Comparison of ENCODE assay signal across 24 cellular contexts in genomic region chr17:30360396-30360795, GRCh38. TPM values are rescaled to one million over a fixed set of nuclear protein-coding genes. Genes with fewer than 3 reads are reported as not detected.
A peak's percentile ranks its signal among the peaks of the same experiment; 100 is the strongest.
DNase-seq lines count a peak whose midpoint lies in the region; ATAC-seq and TF ChIP-seq lines count a peak whose summit lies in the region.
"Had no signal": no experiment of that assay in that cellular context is flagged by ENCODE, and none has a peak within 500 bp of the region (broad histone marks: within the 10 kb centered on the region; RNA-seq: fewer than 3 reads in every experiment).

No MANE protein-coding gene starts in this region.

- no peaks in the 10 kb centered on the region for H3K36me3 ChIP-seq in upper lobe of left lung
- H3K36me3 ChIP-seq: Peyer's patch had no signal

- no peak overlapping the region for H3K4me3 Mint-ChIP-seq in natural killer cell treated with Interleukin-12 subunit alpha and Interleukin-12 subunit beta and Interleukin-15 and Interleukin-18, amount 100 ng/mL, for 72 hours
- H3K4me3 Mint-ChIP-seq in natural killer cell, result no peak overlapping the region
- H3K4me3 Mint-ChIP-seq: B cell; CD4-positive, alpha-beta T cell had no signal

- intact Hi-C loops in natural killer cell (cut with micrococcal nuclease), result loop anchor here (10.0 kb wide), 1 partner anchor 146 kb away; no protein-coding TSS in a partner anchor

- H3K27ac ChIP-seq in upper lobe of left lung, result peak overlapping the region in 3 of 4 donors; percentile 8 to 74 (median 31)
- H3K27ac ChIP-seq: Peyer's patch, SK-N-MC had no signal

- peaks cover 5% of the 10 kb centered on the region for H3K9me3 Mint-ChIP-seq in natural killer cell treated with Interleukin-12 subunit alpha and Interleukin-12 subunit beta and Interleukin-15 and Interleukin-18, amount 100 ng/mL, for 72 hours
- peaks cover 3% of the 10 kb centered on the region in 2 donors for H3K9me3 Mint-ChIP-seq in natural killer cell
- H3K9me3 Mint-ChIP-seq in activated naive CD4-positive, alpha-beta T cell treated with anti-CD3 and anti-CD28 coated beads, Interleukin-2, amount 50 U/mL, for 72 hours, result peaks cover 9 to 24% of the 10 kb centered on the region in 2 donors

- H3K27ac Mint-ChIP-seq in natural killer cell treated with Interleukin-12 subunit alpha and Interleukin-12 subunit beta and Interleukin-15 and Interleukin-18, amount 100 ng/mL, for 72 hours, result peak overlapping the region; percentile 0 to 4
- H3K27ac Mint-ChIP-seq in natural killer cell, result no peak overlapping the region
- no peak overlapping the region for H3K27ac Mint-ChIP-seq in activated naive CD4-positive, alpha-beta T cell treated with anti-CD3 and anti-CD28 coated beads, Interleukin-2, amount 50 U/mL, for 72 hours
- H3K27ac Mint-ChIP-seq: B cell; CD4-positive, alpha-beta T cell had no signal

- ATAC-seq in natural killer cell treated with Interleukin-12 subunit alpha and Interleukin-12 subunit beta and Interleukin-15 and Interleukin-18, amount 100 ng/mL, for 72 hours, result no peak
- ATAC-seq in natural killer cell, result no peak
- no peak for ATAC-seq in upper lobe of left lung (ENCODE audit: low FRiP score in 2 of 2)
- no peak for ATAC-seq in activated naive CD4-positive, alpha-beta T cell treated with anti-CD3 and anti-CD28 coated beads, Interleukin-2, amount 50 U/mL, for 72 hours
- no peak for ATAC-seq in HG02852 (IDR thresholded peaks at IDR 0.05; ENCODE audit: unreplicated experiment)
- ATAC-seq: HepG2, Right ventricle myocardium inferior had no signal

- peaks cover 0 to 5% (median 4%) of the 10 kb centered on the region in 4 donors for H3K4me1 ChIP-seq in upper lobe of left lung

- DNase-seq in natural killer cell treated with Interleukin-12 subunit alpha and Interleukin-12 subunit beta and Interleukin-15 and Interleukin-18, amount 100 ng/mL, for 72 hours (ENCODE audit: low spot score), result no peak
- DNase-seq in natural killer cell, result no peak
- peak; percentile 97 for DNase-seq in NOMO-1 treated with DMSO at 0.1 percent for 48 hours (lab: John Stamatoyannopoulos, UW; ENCODE audit: unreplicated experiment)
- DNase-seq in SKM-1 treated with dmso at 0.1 percent for 144 hours (lab: John Stamatoyannopoulos, UW; ENCODE audit: unreplicated experiment), result peak; percentile 82
- no peak for DNase-seq in upper lobe of left lung
- no peak for DNase-seq in NCI-H1048 (lab: John Stamatoyannopoulos, UW)
- no peak for DNase-seq in activated naive CD4-positive, alpha-beta T cell treated with anti-CD3 and anti-CD28 coated beads, Interleukin-2, amount 50 U/mL, for 72 hours (ENCODE audit: low spot score in 2 of 2)
- DNase-seq: 8988T; Calu3; CD4-positive, alpha-beta T cell; DMS53; EL; NCI-H1694 treated with DMSO at 0.1 percent for 48 hours; NCI-H2107; NCI-H510A treated with DMSO at 0.1 percent for 48 hours; NCI-H82; Peyer's patch; T-helper 1 cell had no signal

- peaks cover 17% of the 10 kb centered on the region for H3K36me3 Mint-ChIP-seq in natural killer cell treated with Interleukin-12 subunit alpha and Interleukin-12 subunit beta and Interleukin-15 and Interleukin-18, amount 100 ng/mL, for 72 hours
- peaks cover 8% of the 10 kb centered on the region for H3K36me3 Mint-ChIP-seq in natural killer cell
- H3K36me3 Mint-ChIP-seq in activated naive CD4-positive, alpha-beta T cell treated with anti-CD3 and anti-CD28 coated beads, Interleukin-2, amount 50 U/mL, for 72 hours, result peaks cover 7 to 34% of the 10 kb centered on the region in 2 donors

- TF ChIP-seq CTCF in natural killer cell (IDR thresholded peaks at IDR 0.05) (no peak), upper lobe of left lung (IDR thresholded peaks at IDR 0.05) (no peak)

- no peaks in the 10 kb centered on the region for H3K27me3 Mint-ChIP-seq in natural killer cell treated with Interleukin-12 subunit alpha and Interleukin-12 subunit beta and Interleukin-15 and Interleukin-18, amount 100 ng/mL, for 72 hours
- no peaks in the 10 kb centered on the region for H3K27me3 Mint-ChIP-seq in natural killer cell (ENCODE audit: low read depth in 2 of 2)
- H3K27me3 Mint-ChIP-seq: CD4-positive, alpha-beta T cell had no signal

- no peak overlapping the region for H3K4me3 ChIP-seq in upper lobe of left lung
- H3K4me3 ChIP-seq: Peyer's patch, SK-N-MC had no signal

- TF ChIP-seq POLR2A in upper lobe of left lung (IDR thresholded peaks at IDR 0.05), result no peak

- no peaks in the 10 kb centered on the region for H3K27me3 ChIP-seq in upper lobe of left lung
- H3K27me3 ChIP-seq: Peyer's patch had no signal

- peaks cover 0 to 9% (median 2%) of the 10 kb centered on the region in 4 donors for H3K9me3 ChIP-seq in upper lobe of left lung

- 50 to 77% methylated on average over 4 of the region's 4 CpGs for WGBS in upper lobe of left lung, 2 donors

- TF ChIP-seq EP300 in upper lobe of left lung (IDR thresholded peaks at IDR 0.05), result no peak

- H3K4me1 Mint-ChIP-seq in natural killer cell treated with Interleukin-12 subunit alpha and Interleukin-12 subunit beta and Interleukin-15 and Interleukin-18, amount 100 ng/mL, for 72 hours (ENCODE audit: low read depth in 2 of 2), result peaks cover 23 to 31% of the 10 kb centered on the region in 2 donors
- peaks cover 23 to 25% of the 10 kb centered on the region in 2 donors for H3K4me1 Mint-ChIP-seq in natural killer cell

RNA-seq across cellular contexts. Expression of gene CPD, which starts 18.3 kb away (rescaled TPM):
- 10 to 100 TPM; 69.7 to 97.7 TPM for total RNA-seq in natural killer cell treated with Interleukin-12 subunit alpha and Interleukin-12 subunit beta and Interleukin-15 and Interleukin-18, amount 100 ng/mL, for 72 hours
- 10 to 100 TPM; 67.3 to 94.5 (median 85.9) TPM for total RNA-seq in natural killer cell
- total RNA-seq in upper lobe of left lung, result 100 to 1,000 TPM in 4 of 6 donors, 10 to 100 TPM in 2; 49.4 to 132 (median 104) TPM
- total RNA-seq in activated naive CD4-positive, alpha-beta T cell treated with anti-CD3 and anti-CD28 coated beads, Interleukin-2, amount 50 U/mL, for 72 hours, result 10 to 100 TPM; 37.7 to 66.1 TPM

RNA-seq across cellular contexts. Expression of gene TMIGD1, which starts 26.5 kb away (rescaled TPM):
- not detected for total RNA-seq in natural killer cell treated with Interleukin-12 subunit alpha and Interleukin-12 subunit beta and Interleukin-15 and Interleukin-18, amount 100 ng/mL, for 72 hours
- total RNA-seq in natural killer cell (not detected), upper lobe of left lung (not detected)
- not detected for total RNA-seq in activated naive CD4-positive, alpha-beta T cell treated with anti-CD3 and anti-CD28 coated beads, Interleukin-2, amount 50 U/mL, for 72 hours
- total RNA-seq: B cell; Calu3; CD4-positive, alpha-beta T cell; HepG2; MCF 10A; Right ventricle myocardium inferior had no signal

Comparison
In these comparisons a context has a peak if more than half of its experiments do, and no peak if none do; other contexts are left out.
1. H3K27ac Mint-ChIP-seq: peak in natural killer cell treated with Interleukin-12 subunit alpha and Interleukin-12 subunit beta and Interleukin-15 and Interleukin-18, amount 100 ng/mL, for 72 hours (2 of 2); none in natural killer cell (0 of 2) and activated naive CD4-positive, alpha-beta T cell treated with anti-CD3 and anti-CD28 coated beads, Interleukin-2, amount 50 U/mL, for 72 hours (0 of 2).
2. DNase-seq: peak in NOMO-1 treated with DMSO at 0.1 percent for 48 hours (single experiment) and SKM-1 treated with dmso at 0.1 percent for 144 hours (single experiment); none in natural killer cell treated with Interleukin-12 subunit alpha and Interleukin-12 subunit beta and Interleukin-15 and Interleukin-18, amount 100 ng/mL, for 72 hours (single experiment), natural killer cell (single experiment), upper lobe of left lung (0 of 2), NCI-H1048 (single experiment) and activated naive CD4-positive, alpha-beta T cell treated with anti-CD3 and anti-CD28 coated beads, Interleukin-2, amount 50 U/mL, for 72 hours (0 of 2).